In the genomic region with DNA sequence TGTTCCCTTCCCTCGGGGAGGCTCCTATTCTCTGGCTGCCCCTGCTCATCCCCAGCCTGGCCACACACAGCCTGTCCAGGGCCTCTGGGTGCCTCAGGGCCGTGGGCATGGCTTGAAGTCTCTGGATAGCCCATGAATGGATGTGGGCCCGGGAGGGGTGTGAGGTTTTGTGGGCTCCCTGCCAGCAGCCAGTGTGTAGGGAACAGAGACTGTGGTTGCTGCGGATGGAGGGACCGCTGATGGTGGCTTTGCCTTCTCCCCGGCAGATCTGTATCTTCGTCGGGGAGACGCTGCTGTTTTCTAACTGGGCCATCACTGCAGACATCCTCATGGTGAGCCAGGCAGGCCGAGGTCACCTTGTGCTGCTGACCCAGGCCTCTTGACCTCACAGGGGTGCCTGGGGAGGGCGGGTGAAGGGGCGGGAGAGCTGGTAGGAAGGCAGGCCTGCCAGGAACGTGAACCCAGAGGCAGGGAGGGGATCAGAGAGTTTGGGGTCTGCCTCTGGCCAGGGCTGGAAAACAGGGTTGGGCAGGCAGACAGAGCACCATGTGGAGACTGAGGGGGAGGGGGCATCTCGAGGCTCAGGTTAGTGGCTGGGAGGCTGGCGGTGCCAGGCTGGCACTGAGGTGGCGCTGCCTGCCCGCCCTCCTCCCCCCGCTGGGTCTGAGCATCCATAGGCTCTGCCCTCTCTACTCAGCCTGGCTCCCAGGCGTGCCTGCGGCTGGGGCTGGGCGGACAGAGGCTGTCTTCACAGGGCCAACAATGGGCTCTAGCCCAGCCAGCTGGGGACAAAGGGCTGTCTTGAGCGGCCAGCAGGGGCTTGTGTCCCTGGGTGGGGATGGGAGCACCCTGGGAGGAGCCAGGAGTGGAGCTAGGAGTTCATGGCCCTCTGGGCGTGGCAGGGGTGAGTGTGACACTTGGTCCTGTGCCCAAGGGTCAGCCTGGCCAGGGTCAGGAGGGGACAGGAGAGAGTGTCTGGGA, we compare ENCODE assay signal across 8 cellular contexts.
DNase-seq lines count a peak whose midpoint lies in the region; ATAC-seq and TF ChIP-seq lines count a peak whose summit lies in the region.

No MANE protein-coding gene starts in this region.

- no peaks in the 10 kb centered on the region for H3K79me2 ChIP-seq in DND-41 (ENCODE audit: insufficient read depth, low read length)

- no peaks in the 10 kb centered on the region for H3K4me1 ChIP-seq in DND-41 (ENCODE audit: insufficient read depth, low read length)

- peak; percentile 47 for ATAC-seq in DND-41 (ENCODE audit: insufficient read depth, low read depth)
- no peak for ATAC-seq in effector memory CD8-positive, alpha-beta T cell (replicated peaks)
- ATAC-seq in GM21825 (IDR thresholded peaks at IDR 0.05; ENCODE audit: unreplicated experiment): no peak
- ATAC-seq in HG03521 (IDR thresholded peaks at IDR 0.05; ENCODE audit: unreplicated experiment): no peak

- no peak overlapping the region for H3K4me3 ChIP-seq in DND-41 (ENCODE audit: low read depth in 1 of 2, low read length in 2 of 2)

- H3K9ac ChIP-seq in DND-41 (ENCODE audit: low read depth, low read length): no peak overlapping the region

- peak overlapping the region; percentile 49 to 87 for H3K27ac Mint-ChIP-seq in effector memory CD8-positive, alpha-beta T cell

- H3K9me3 ChIP-seq in DND-41 (ENCODE audit: insufficient read depth, low read length, severe bottlenecking): no peaks in the 10 kb centered on the region

- H3K27me3 ChIP-seq in DND-41 (ENCODE audit: insufficient read depth, low read length, poor library complexity): no peaks in the 10 kb centered on the region

- no peak overlapping the region for H3K27ac ChIP-seq in DND-41 (ENCODE audit: low read length)

- no peak for TF ChIP-seq CTCF in DND-41 (IDR thresholded peaks at IDR 0.05; ENCODE audit: borderline replicate concordance, extremely low read depth, low read length, poor library complexity, severe bottlenecking)

- peaks cover 21% of the 10 kb centered on the region; the same call in 1 of the 2 replicates for H4K20me1 ChIP-seq in DND-41 (ENCODE audit: insufficient read depth, low read length)

- H3K4me1 Mint-ChIP-seq in effector memory CD8-positive, alpha-beta T cell (ENCODE audit: low read depth in 2 of 2): peaks cover 0 to 8% of the 10 kb centered on the region in 2 donors

- H3K9me3 Mint-ChIP-seq in effector memory CD8-positive, alpha-beta T cell: no peaks in the 10 kb centered on the region

- no peak overlapping the region for H3K4me2 ChIP-seq in DND-41 (ENCODE audit: insufficient read depth, low read length)

- no peak overlapping the region for H2AFZ ChIP-seq in DND-41 (ENCODE audit: low read depth, low read length)

- DNase-seq in DND-41: peak; percentile 58
- DNase-seq in MV-4-11 (lab: John Stamatoyannopoulos, UW): peak; percentile 73
- DNase-seq in effector memory CD8-positive, alpha-beta T cell: no peak
- DNase-seq in nucleus accumbens (lab: John Stamatoyannopoulos, UW): peak in 54 of 56 donors; percentile 65 to 98 (median 91)
- DNase-seq in dedifferentiated amniotic fluid mesenchymal stem cell (ENCODE audit: extremely low spot score): no peak
- no peak for DNase-seq in GM03348 (ENCODE audit: low spot score)

- no peak overlapping the region for H3K4me3 Mint-ChIP-seq in effector memory CD8-positive, alpha-beta T cell

- H3K36me3 Mint-ChIP-seq in effector memory CD8-positive, alpha-beta T cell (ENCODE audit: insufficient read depth): peaks cover 8% of the 10 kb centered on the region

- peaks cover 12% of the 10 kb centered on the region for H3K36me3 ChIP-seq in DND-41 (ENCODE audit: insufficient read depth, low read length)

- H3K27me3 Mint-ChIP-seq in effector memory CD8-positive, alpha-beta T cell: peaks cover 0 to 9% of the 10 kb centered on the region in 2 donors

Comparison
In these comparisons a context has a peak if more than half of its experiments do, and no peak if none do; other contexts are left out.
1. DNase-seq: peak in DND-41 (single experiment), MV-4-11 (single experiment) and nucleus accumbens (54 of 56); none in effector memory CD8-positive, alpha-beta T cell (0 of 3), dedifferentiated amniotic fluid mesenchymal stem cell (single experiment) and GM03348 (single experiment).